In the genomic region with DNA sequence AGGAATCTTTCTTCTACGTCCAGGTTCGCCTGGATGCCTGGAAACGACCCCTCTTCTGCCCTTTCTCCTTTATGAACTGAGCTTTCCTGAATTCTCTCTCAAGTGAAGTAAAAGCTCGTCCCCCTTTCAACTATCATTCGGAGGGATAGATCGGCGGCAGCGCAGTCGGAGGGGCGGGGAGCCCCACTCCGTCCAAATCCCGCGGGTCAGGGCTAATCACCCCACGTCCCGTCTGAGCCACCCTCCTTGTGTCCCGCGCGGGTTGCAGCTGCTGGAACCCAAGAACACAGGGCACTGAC, we compare ENCODE assay signal across 8 cellular contexts. TPM values are rescaled to one million over a fixed set of nuclear protein-coding genes. Genes with fewer than 3 reads are reported as not detected.
DNase-seq lines count a peak whose midpoint lies in the region; ATAC-seq and TF ChIP-seq lines count a peak whose summit lies in the region.

No MANE protein-coding gene starts in this region.

- H3K27ac Mint-ChIP-seq in effector memory CD8-positive, alpha-beta T cell = peak overlapping the region; percentile 98
- H3K27ac Mint-ChIP-seq in natural killer cell = peak overlapping the region; percentile 96 to 97

- peaks cover 13% of the 10 kb centered on the region for H3K36me3 Mint-ChIP-seq in effector memory CD8-positive, alpha-beta T cell (ENCODE audit: insufficient read depth)
- H3K36me3 Mint-ChIP-seq in natural killer cell = no peaks in the 10 kb centered on the region

- peak overlapping the region; percentile 94 to 99 for H3K4me3 Mint-ChIP-seq in effector memory CD8-positive, alpha-beta T cell
- peak overlapping the region; percentile 96 for H3K4me3 Mint-ChIP-seq in natural killer cell

- no peaks in the 10 kb centered on the region for H3K9me3 Mint-ChIP-seq in effector memory CD8-positive, alpha-beta T cell
- no peaks in the 10 kb centered on the region for H3K9me3 Mint-ChIP-seq in natural killer cell

- intact Hi-C loops in natural killer cell (cut with micrococcal nuclease) = loop anchor here (1.0 to 5.0 kb wide), 6 partner anchors 25 to 441 kb away; a partner anchor contains a TSS

- H3K27me3 Mint-ChIP-seq in effector memory CD8-positive, alpha-beta T cell = no peaks in the 10 kb centered on the region
- H3K27me3 Mint-ChIP-seq in natural killer cell (ENCODE audit: low read depth in 2 of 2) = peaks cover 4 to 11% of the 10 kb centered on the region in 2 donors

- H3K4me3 ChIP-seq in LNCaP clone FGC (ENCODE audit: low read depth, low read length) = peak overlapping the region; percentile 73

- TF ChIP-seq CTCF in LNCaP clone FGC (IDR thresholded peaks at IDR 0.05; ENCODE audit: control insufficient read depth, extremely low read depth, insufficient read depth) (no peak), natural killer cell (IDR thresholded peaks at IDR 0.05) (no peak)

- ATAC-seq in GM21526 (IDR thresholded peaks at IDR 0.05; ENCODE audit: low FRiP score, unreplicated experiment) = peak; percentile 28
- ATAC-seq in effector memory CD8-positive, alpha-beta T cell (replicated peaks) = peak; percentile 23
- ATAC-seq in natural killer cell = peak in 1 of 3 donors; percentile 23

- peaks cover 24 to 29% of the 10 kb centered on the region in 2 donors for H3K4me1 Mint-ChIP-seq in effector memory CD8-positive, alpha-beta T cell (ENCODE audit: low read depth in 2 of 2)
- H3K4me1 Mint-ChIP-seq in natural killer cell = peaks cover 12 to 25% of the 10 kb centered on the region in 2 donors

- DNase-seq in LNCaP clone FGC (ENCODE audit: low read depth) (no peak), natural killer cell (no peak), mucosa of gallbladder (ENCODE audit: low spot score) (no peak), retina (no peak), NCI-H524 (lab: John Stamatoyannopoulos, UW) (no peak), HCEC 1CT (no peak)
- no peak for DNase-seq in effector memory CD8-positive, alpha-beta T cell

RNA-seq across cellular contexts. Expression of a gene that starts 0.4 kb away (rescaled TPM):
- 1 to 10 TPM in 2 of 3 donors, under 1 TPM in 1; 0.96 to 1.3 (median 1.1) TPM for total RNA-seq in natural killer cell
- total RNA-seq in mucosa of gallbladder = 1.7 TPM

RNA-seq across cellular contexts. Expression of a gene that starts 0.7 kb away (rescaled TPM):
- 1 to 10 TPM; 2.2 to 4.3 (median 3.8) TPM for total RNA-seq in natural killer cell
- total RNA-seq in mucosa of gallbladder = 3.5 TPM
